1 cellular context compared by ENCODE assay signal in the genomic region with DNA sequence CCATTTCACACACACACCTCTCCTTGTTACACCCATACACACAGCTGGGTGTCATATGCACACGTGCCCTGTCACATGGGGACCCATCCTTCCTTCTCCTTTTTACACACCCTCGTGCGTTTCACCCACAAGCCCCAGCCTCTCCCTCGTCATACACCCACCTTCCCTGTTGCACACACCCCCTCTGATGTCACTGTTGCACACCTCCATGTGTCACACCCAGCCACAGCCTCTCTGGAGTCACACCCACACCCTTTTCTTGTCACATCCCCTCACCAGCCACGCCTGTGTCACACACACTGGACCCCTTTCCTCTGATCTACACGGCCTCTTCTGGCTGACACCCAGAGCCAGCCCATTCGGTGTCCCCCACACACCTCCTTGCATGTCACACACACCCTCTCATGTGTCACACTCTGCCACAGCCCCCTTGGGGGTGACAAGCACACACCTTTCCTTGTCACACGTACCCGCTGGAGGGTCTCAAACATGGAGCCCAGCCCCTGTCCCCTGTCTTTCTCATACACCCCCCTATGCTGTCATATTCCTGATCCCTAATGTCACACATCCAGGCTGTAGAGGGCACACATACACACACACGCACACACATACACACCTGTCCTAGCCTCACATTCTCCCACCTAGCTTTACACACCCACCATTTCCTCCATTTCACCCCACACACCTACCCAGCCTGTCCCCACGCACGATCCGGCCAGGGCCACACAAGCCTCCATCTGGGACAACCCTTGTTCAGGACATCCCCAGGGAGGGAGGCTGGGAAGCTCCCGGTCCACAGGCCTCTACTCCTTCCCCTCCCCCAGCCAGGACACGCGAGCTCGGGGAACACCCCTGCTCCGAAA.
TF ChIP-seq lines count a peak whose summit lies in the region.

No MANE protein-coding gene starts in this region.

TF ChIP-seq in GM23338, 12 proteins besides CTCF, POLR2A, EP300 and RAD21 (continued from another document):
- TF ChIP-seq, protein P1, sequence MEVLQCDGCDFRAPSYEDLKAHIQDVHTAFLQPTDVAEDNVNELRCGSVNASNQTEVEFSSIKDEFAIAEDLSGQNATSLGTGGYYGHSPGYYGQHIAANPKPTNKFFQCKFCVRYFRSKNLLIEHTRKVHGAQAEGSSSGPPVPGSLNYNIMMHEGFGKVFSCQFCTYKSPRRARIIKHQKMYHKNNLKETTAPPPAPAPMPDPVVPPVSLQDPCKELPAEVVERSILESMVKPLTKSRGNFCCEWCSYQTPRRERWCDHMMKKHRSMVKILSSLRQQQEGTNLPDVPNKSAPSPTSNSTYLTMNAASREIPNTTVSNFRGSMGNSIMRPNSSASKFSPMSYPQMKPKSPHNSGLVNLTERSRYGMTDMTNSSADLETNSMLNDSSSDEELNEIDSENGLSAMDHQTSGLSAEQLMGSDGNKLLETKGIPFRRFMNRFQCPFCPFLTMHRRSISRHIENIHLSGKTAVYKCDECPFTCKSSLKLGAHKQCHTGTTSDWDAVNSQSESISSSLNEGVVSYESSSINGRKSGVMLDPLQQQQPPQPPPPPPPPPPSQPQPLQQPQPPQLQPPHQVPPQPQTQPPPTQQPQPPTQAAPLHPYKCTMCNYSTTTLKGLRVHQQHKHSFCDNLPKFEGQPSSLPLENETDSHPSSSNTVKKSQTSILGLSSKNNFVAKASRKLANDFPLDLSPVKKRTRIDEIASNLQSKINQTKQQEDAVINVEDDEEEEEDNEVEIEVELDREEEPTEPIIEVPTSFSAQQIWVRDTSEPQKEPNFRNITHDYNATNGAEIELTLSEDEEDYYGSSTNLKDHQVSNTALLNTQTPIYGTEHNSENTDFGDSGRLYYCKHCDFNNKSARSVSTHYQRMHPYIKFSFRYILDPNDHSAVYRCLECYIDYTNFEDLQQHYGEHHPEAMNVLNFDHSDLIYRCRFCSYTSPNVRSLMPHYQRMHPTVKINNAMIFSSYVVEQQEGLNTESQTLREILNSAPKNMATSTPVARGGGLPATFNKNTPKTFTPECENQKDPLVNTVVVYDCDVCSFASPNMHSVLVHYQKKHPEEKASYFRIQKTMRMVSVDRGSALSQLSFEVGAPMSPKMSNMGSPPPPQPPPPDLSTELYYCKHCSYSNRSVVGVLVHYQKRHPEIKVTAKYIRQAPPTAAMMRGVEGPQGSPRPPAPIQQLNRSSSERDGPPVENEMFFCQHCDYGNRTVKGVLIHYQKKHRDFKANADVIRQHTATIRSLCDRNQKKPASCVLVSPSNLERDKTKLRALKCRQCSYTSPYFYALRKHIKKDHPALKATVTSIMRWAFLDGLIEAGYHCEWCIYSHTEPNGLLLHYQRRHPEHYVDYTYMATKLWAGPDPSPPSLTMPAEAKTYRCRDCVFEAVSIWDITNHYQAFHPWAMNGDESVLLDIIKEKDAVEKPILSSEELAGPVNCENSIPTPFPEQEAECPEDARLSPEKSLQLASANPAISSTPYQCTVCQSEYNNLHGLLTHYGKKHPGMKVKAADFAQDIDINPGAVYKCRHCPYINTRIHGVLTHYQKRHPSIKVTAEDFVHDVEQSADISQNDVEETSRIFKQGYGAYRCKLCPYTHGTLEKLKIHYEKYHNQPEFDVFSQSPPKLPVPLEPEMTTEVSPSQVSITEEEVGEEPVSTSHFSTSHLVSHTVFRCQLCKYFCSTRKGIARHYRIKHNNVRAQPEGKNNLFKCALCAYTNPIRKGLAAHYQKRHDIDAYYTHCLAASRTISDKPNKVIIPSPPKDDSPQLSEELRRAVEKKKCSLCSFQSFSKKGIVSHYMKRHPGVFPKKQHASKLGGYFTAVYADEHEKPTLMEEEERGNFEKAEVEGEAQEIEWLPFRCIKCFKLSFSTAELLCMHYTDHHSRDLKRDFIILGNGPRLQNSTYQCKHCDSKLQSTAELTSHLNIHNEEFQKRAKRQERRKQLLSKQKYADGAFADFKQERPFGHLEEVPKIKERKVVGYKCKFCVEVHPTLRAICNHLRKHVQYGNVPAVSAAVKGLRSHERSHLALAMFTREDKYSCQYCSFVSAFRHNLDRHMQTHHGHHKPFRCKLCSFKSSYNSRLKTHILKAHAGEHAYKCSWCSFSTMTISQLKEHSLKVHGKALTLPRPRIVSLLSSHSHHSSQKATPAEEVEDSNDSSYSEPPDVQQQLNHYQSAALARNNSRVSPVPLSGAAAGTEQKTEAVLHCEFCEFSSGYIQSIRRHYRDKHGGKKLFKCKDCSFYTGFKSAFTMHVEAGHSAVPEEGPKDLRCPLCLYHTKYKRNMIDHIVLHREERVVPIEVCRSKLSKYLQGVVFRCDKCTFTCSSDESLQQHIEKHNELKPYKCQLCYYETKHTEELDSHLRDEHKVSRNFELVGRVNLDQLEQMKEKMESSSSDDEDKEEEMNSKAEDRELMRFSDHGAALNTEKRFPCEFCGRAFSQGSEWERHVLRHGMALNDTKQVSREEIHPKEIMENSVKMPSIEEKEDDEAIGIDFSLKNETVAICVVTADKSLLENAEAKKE (CRISPR knock-in tag; IDR thresholded peaks at IDR 0.05), result no peak
